1 cellular context compared by ENCODE assay signal in genomic region chr17:79728908-79729471, GRCh38.
TF ChIP-seq lines count a peak whose summit lies in the region.

No MANE protein-coding gene starts in this region.

TF ChIP-seq in SK-N-SH, 30 proteins besides CTCF, POLR2A, EP300 and RAD21 (continued from another document):
- no peak for TF ChIP-seq CHD2 (IDR thresholded peaks at IDR 0.05; ENCODE audit: low read length, partially characterized antibody)
- no peak for TF ChIP-seq FOXM1 (IDR thresholded peaks at IDR 0.05; ENCODE audit: low read depth)
- no peak for TF ChIP-seq RFX5 (IDR thresholded peaks at IDR 0.05; ENCODE audit: low read length)
- TF ChIP-seq, protein P1, sequence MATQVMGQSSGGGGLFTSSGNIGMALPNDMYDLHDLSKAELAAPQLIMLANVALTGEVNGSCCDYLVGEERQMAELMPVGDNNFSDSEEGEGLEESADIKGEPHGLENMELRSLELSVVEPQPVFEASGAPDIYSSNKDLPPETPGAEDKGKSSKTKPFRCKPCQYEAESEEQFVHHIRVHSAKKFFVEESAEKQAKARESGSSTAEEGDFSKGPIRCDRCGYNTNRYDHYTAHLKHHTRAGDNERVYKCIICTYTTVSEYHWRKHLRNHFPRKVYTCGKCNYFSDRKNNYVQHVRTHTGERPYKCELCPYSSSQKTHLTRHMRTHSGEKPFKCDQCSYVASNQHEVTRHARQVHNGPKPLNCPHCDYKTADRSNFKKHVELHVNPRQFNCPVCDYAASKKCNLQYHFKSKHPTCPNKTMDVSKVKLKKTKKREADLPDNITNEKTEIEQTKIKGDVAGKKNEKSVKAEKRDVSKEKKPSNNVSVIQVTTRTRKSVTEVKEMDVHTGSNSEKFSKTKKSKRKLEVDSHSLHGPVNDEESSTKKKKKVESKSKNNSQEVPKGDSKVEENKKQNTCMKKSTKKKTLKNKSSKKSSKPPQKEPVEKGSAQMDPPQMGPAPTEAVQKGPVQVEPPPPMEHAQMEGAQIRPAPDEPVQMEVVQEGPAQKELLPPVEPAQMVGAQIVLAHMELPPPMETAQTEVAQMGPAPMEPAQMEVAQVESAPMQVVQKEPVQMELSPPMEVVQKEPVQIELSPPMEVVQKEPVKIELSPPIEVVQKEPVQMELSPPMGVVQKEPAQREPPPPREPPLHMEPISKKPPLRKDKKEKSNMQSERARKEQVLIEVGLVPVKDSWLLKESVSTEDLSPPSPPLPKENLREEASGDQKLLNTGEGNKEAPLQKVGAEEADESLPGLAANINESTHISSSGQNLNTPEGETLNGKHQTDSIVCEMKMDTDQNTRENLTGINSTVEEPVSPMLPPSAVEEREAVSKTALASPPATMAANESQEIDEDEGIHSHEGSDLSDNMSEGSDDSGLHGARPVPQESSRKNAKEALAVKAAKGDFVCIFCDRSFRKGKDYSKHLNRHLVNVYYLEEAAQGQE (IDR thresholded peaks at IDR 0.05; ENCODE audit: low read depth, low read length): no peak
- TF ChIP-seq, protein P2, sequence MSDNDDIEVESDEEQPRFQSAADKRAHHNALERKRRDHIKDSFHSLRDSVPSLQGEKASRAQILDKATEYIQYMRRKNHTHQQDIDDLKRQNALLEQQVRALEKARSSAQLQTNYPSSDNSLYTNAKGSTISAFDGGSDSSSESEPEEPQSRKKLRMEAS (IDR thresholded peaks at IDR 0.05; ENCODE audit: low read depth): no peak
TF ChIP-seq in SK-N-SH: peak in this region for 0.
